In the genomic region with DNA sequence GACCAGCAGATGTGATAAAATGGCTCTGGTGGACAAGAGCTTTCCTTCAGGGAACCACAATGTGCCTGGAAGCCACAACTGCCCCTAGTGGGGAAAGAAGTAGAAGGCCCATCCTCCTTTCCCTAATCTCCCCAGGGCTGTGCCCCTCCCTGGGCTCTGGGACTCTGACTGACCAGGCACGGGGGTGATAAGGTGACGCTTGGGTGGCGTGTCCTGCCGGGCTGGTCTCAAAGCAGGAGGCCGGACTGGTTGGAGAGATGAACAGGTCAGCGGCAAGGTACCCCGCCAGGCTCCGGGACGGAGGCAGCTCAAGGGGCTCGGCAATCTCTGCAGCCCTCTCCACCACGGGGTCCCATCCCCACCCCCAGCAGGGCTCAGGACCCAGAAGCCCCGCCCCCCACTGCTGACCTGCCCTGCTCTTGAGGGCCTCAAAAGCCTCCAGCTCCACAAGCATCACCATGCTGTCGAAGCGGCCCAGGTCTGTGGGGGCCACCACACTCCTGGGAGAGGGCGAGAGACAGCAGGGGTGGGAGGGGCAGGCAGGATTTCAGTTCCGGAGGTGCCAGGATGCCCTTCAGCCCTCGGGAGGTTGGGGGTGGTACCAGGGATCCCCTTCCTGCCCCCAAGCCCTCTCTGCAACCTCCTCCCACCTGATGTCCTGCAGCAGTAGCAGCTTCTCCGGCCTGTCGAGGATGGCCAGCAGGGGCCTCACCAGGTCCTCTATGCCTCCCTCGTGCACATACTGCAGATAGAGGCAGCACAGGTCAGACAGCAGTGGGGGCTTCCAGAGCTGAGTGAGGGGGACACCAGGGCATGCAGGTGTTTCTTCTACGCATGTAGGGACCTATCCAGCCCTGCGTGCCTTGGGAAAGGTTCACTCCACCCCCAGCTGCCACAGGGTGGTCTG, we compare ENCODE assay signal across 4 cellular contexts.
DNase-seq lines count a peak whose midpoint lies in the region.

No MANE protein-coding gene starts in this region.

- DNase-seq in HuH-7 (ENCODE audit: low spot score) (peak; percentile 79), iPS-NIHi11 (ENCODE audit: low spot score) (peak; percentile 58), T-helper 9 cell (no peak), DMS79 (lab: John Stamatoyannopoulos, UW) (no peak)

Comparison
In these comparisons a context has a peak if more than half of its experiments do, and no peak if none do; other contexts are left out.
1. DNase-seq: peak in HuH-7 (single experiment) and iPS-NIHi11 (single experiment); none in T-helper 9 cell (single experiment) and DMS79 (single experiment).